In genomic region chr7:5497158-5498103, GRCh38 we compare ENCODE assay signal across 17 cellular contexts. TPM values are rescaled to one million over a fixed set of nuclear protein-coding genes. Genes with fewer than 3 reads are reported as not detected.
DNase-seq lines count a peak whose midpoint lies in the region; ATAC-seq, FAIRE-seq and TF ChIP-seq lines count a peak whose summit lies in the region.
"Had no signal": no experiment of that assay in that cellular context is flagged by ENCODE, and none has a peak within 500 bp of the region (broad histone marks: within the 10 kb centered on the region; RNA-seq: fewer than 3 reads in every experiment).

No MANE protein-coding gene starts in this region.

- H2BK5ac ChIP-seq in IMR-90 (ENCODE audit: low read depth, low read length, poor library complexity, severe bottlenecking) = no peak overlapping the region

- peaks cover 37% of the 10 kb centered on the region for H3K36me3 ChIP-seq in IMR-90 (ENCODE audit: control insufficient read depth, insufficient read depth, low read length)
- H3K36me3 ChIP-seq in naive thymus-derived CD4-positive, alpha-beta T cell (ENCODE audit: control insufficient read depth in 2 of 3, insufficient read depth in 3 of 3, low read length in 3 of 3) = peaks cover 0 to 27% (median 0%) of the 10 kb centered on the region in 3 experiments
- peaks cover 13 to 26% (median 18%) of the 10 kb centered on the region in 4 donors for H3K36me3 ChIP-seq in sigmoid colon

- POLR2A ChIA-PET in IMR-90 (lab: Charles Lee; ENCODE audit: unreplicated experiment) = interaction anchor here (0.7 kb wide), 3 partner anchors 32 to 698 kb away, joined by 5 to 7 read pairs (median 5); no protein-coding TSS in a partner anchor
- POLR2A ChIA-PET in naive thymus-derived CD4-positive, alpha-beta T cell (lab: Charles Lee) = interaction anchor here (0.6 to 2.7 kb wide), 8 partner anchors 37 to 201 kb away, joined by 3 to 12 read pairs (median 4); no protein-coding TSS in a partner anchor

- no peaks in the 10 kb centered on the region for H3K27me3 Mint-ChIP-seq in naive thymus-derived CD4-positive, alpha-beta T cell

- H3K14ac ChIP-seq in IMR-90 (replicated peaks; ENCODE audit: low read depth, low read length) = no peak overlapping the region

- no TSS peak for BruUV-seq in IMR-90 (replicated peaks; lab: Mats Ljungman, UMichigan)

- no peak overlapping the region for H4K5ac ChIP-seq in IMR-90 (ENCODE audit: low read depth, low read length)

- H3K4me1 ChIP-seq in IMR-90 (ENCODE audit: control insufficient read depth, insufficient read depth, low read length) = peaks cover 6% of the 10 kb centered on the region
- peaks cover 4 to 22% of the 10 kb centered on the region in 2 donors for H3K4me1 ChIP-seq in naive thymus-derived CD4-positive, alpha-beta T cell (ENCODE audit: control insufficient read depth in 2 of 2, insufficient read depth in 2 of 2, low read length in 2 of 2)
- peaks cover 0 to 33% (median 29%) of the 10 kb centered on the region in 4 donors for H3K4me1 ChIP-seq in sigmoid colon
- H3K4me1 ChIP-seq: HAP-1 had no signal

- peaks cover 13 to 37% (median 22%) of the 10 kb centered on the region in 7 donors for H3K4me1 Mint-ChIP-seq in naive thymus-derived CD4-positive, alpha-beta T cell

- H3K18ac ChIP-seq in IMR-90 (ENCODE audit: low read depth, low read length) = no peak overlapping the region

- peak overlapping the region in 7 of 10 donors; percentile 38 to 71 (median 58) for H3K4me3 Mint-ChIP-seq in naive thymus-derived CD4-positive, alpha-beta T cell

- no peaks in the 10 kb centered on the region for H3K27me3 ChIP-seq in IMR-90 (ENCODE audit: control insufficient read depth, insufficient read depth, low read length)
- no peaks in the 10 kb centered on the region for H3K27me3 ChIP-seq in naive thymus-derived CD4-positive, alpha-beta T cell (ENCODE audit: control insufficient read depth in 2 of 2, insufficient read depth in 2 of 2, low read length in 2 of 2)
- no peaks in the 10 kb centered on the region for H3K27me3 ChIP-seq in sigmoid colon
- H3K27me3 ChIP-seq: neutrophil, stomach had no signal

- H3K27ac Mint-ChIP-seq in naive thymus-derived CD4-positive, alpha-beta T cell = peak overlapping the region in 8 of 9 donors; percentile 23 to 85 (median 60)
- H3K27ac Mint-ChIP-seq: activated T-cell treated with anti-CD3 and anti-CD28 coated beads, Interleukin-2, amount 50 U/mL, for 72 hours had no signal

- H3K9ac ChIP-seq in IMR-90 (ENCODE audit: low read depth, low read length) = no peak overlapping the region

- no peak overlapping the region for H3K56ac ChIP-seq in IMR-90 (ENCODE audit: extremely low read depth, insufficient read depth, low read length)

- H3K4me2 ChIP-seq in IMR-90 (ENCODE audit: low read depth, low read length) = no peak overlapping the region

- peaks cover 0 to 46% of the 10 kb centered on the region in 2 experiments for H3K79me1 ChIP-seq in IMR-90 (ENCODE audit: low read depth in 1 of 2, low read length in 2 of 2)

- H4K20me1 ChIP-seq in IMR-90 (ENCODE audit: insufficient read depth, low read length) = peaks cover 26% of the 10 kb centered on the region

- intact Hi-C loops in IMR-90 (cut with micrococcal nuclease) (no loop called here), sigmoid colon (cut with DNase I) (no loop called here)
- intact Hi-C loops in naive thymus-derived CD4-positive, alpha-beta T cell (cut with micrococcal nuclease) = no loop called here

- H2BK120ac ChIP-seq in IMR-90 (ENCODE audit: low read depth, low read length) = no peak overlapping the region

- ATAC-seq in IMR-90 (ENCODE audit: low read depth) = no peak
- no peak for ATAC-seq in naive thymus-derived CD4-positive, alpha-beta T cell
- no peak for ATAC-seq in GM21723 (IDR thresholded peaks at IDR 0.05; ENCODE audit: unreplicated experiment)
- ATAC-seq: lower lobe of right lung had no signal

- no peak overlapping the region for H2AK5ac ChIP-seq in IMR-90 (ENCODE audit: low read depth, low read length)

- CTCF ChIA-PET in IMR-90 (lab: Yijun Ruan, JAX) = interaction anchor here (0.5 to 0.6 kb wide), 2 partner anchors 15 to 76 kb away, joined by 3 to 4 read pairs; no protein-coding TSS in a partner anchor
- CTCF ChIA-PET in naive thymus-derived CD4-positive, alpha-beta T cell (lab: Charles Lee) = interaction anchor here (1.3 kb wide), 1 partner anchor 204 kb away, joined by 10 read pairs; no protein-coding TSS in a partner anchor

- no peak overlapping the region for H4K8ac ChIP-seq in IMR-90 (ENCODE audit: low read depth in 2 of 2, low read length in 2 of 2)

- no peak for TF ChIP-seq EP300 in sigmoid colon (IDR thresholded peaks at IDR 0.05)

- H3K9me3 ChIP-seq in IMR-90 (ENCODE audit: control insufficient read depth, insufficient read depth, low read length) (no peaks in the 10 kb centered on the region), sigmoid colon (no peaks in the 10 kb centered on the region)
- H3K9me3 ChIP-seq in naive thymus-derived CD4-positive, alpha-beta T cell (ENCODE audit: control insufficient read depth in 2 of 3, low read length in 3 of 3) = no peaks in the 10 kb centered on the region
- H3K9me3 ChIP-seq: HAP-1, lower lobe of right lung, neutrophil, stomach had no signal

- TF ChIP-seq POLR2A in IMR-90 (IDR thresholded peaks at IDR 0.05; ENCODE audit: low read depth, low read length) (no peak), sigmoid colon (IDR thresholded peaks at IDR 0.05) (no peak)

- TF ChIP-seq CTCF in IMR-90 (conservative IDR thresholded peaks at IDR 0.05; ENCODE audit: low read depth, low read length) (no peak), sigmoid colon (IDR thresholded peaks at IDR 0.05) (no peak), D721Med (IDR thresholded peaks at IDR 0.05; ENCODE audit: insufficient read depth, missing control alignments) (no peak)

- no peak overlapping the region for H3K4me3 ChIP-seq in IMR-90 (ENCODE audit: insufficient read depth, low read depth, low read length)
- no peak overlapping the region for H3K4me3 ChIP-seq in naive thymus-derived CD4-positive, alpha-beta T cell (ENCODE audit: low read length)
- H3K4me3 ChIP-seq in sigmoid colon = no peak overlapping the region
- H3K4me3 ChIP-seq: HAP-1, lower lobe of right lung, stomach had no signal

- H3K9me3 Mint-ChIP-seq in naive thymus-derived CD4-positive, alpha-beta T cell = no peaks in the 10 kb centered on the region
- H3K9me3 Mint-ChIP-seq: activated T-cell treated with anti-CD3 and anti-CD28 coated beads, Interleukin-2, amount 50 U/mL, for 72 hours had no signal

- no peak for FAIRE-seq in D721Med (lab: Jason Lieb, UNC)
- FAIRE-seq: astrocyte had no signal

- no peaks in the 10 kb centered on the region for H3K9me1 ChIP-seq in IMR-90 (ENCODE audit: insufficient read depth, low read length)

- whole genome bisulfite sequencing in IMR-90 (ENCODE audit: extremely low coverage in 2 of 2, insufficient read length in 1 of 2), 2 experiments = 84% methylated on average over 7 of the region's 28 CpGs; no CpG with 5 or more reads in 1 of the 2 experiments
- 63 to 82% methylated on average over 28 of the region's 28 CpGs for WGBS in sigmoid colon, 2 donors

- H3K36me3 Mint-ChIP-seq in naive thymus-derived CD4-positive, alpha-beta T cell = peaks cover 0 to 8% (median 0%) of the 10 kb centered on the region in 5 donors

- H3K4ac ChIP-seq in IMR-90 (ENCODE audit: low read depth, low read length) = no peak overlapping the region

- H2BK15ac ChIP-seq in IMR-90 (ENCODE audit: low read depth, low read length) = no peak overlapping the region

- no peak overlapping the region; the same call in 1 of the 2 replicates for H3K23ac ChIP-seq in IMR-90 (ENCODE audit: low read depth, low read length)

- H2AFZ ChIP-seq in IMR-90 (replicated peaks; ENCODE audit: low read length, poor library complexity) = no peak overlapping the region

- no peak overlapping the region for H4K91ac ChIP-seq in IMR-90 (ENCODE audit: insufficient read depth, low read depth, low read length)

- H3K27ac ChIP-seq in IMR-90 (ENCODE audit: insufficient read depth, low read length) = no peak overlapping the region
- H3K27ac ChIP-seq in naive thymus-derived CD4-positive, alpha-beta T cell (ENCODE audit: low read depth, low read length) = no peak overlapping the region
- H3K27ac ChIP-seq in sigmoid colon = peak overlapping the region in 1 of 4 donors; percentile 87
- H3K27ac ChIP-seq: lower lobe of right lung, neutrophil had no signal

- DNase-seq in GDM1 (lab: John Stamatoyannopoulos, UW) (peak; percentile 51), IMR-90 (no peak), sigmoid colon (no peak), DMS 273 (lab: John Stamatoyannopoulos, UW; ENCODE audit: unreplicated experiment) (no peak), D721Med (ENCODE audit: insufficient read length, low spot score) (no peak)
- DNase-seq in activated T-cell treated with anti-CD3 and anti-CD28 coated beads, Interleukin-2, amount 50 U/mL, for 48 hours = peak; percentile 37 to 43
- DNase-seq in naive thymus-derived CD4-positive, alpha-beta T cell = peak in 2 of 9 donors; percentile 11 to 16
- DNase-seq: activated CD4-positive, CD25-positive, alpha-beta regulatory T cell; activated T-cell treated with anti-CD3 and anti-CD28 coated beads, Interleukin-2, amount 50 U/mL, for 72 hours; lower lobe of right lung; MV-4-11; NCI-H2171; stomach had no signal

- no peak overlapping the region for H2BK20ac ChIP-seq in IMR-90 (ENCODE audit: low read depth, low read length)

- dilution Hi-C loops in IMR-90 (cut with HindIII; ENCODE audit: low sequenced_read_pairs, unreplicated experiment) = no loop called here

- in situ Hi-C loops in IMR-90 (cut with MboI; ENCODE audit: low sequenced_read_pairs) = no loop called here

- no peak for TF ChIP-seq RAD21 in IMR-90 (IDR thresholded peaks at IDR 0.05; ENCODE audit: low read length)

- peak overlapping the region; percentile 37 for H2AK9ac ChIP-seq in IMR-90 (replicated peaks; ENCODE audit: low read depth, low read length, poor library complexity)

TF ChIP-seq in IMR-90, 13 proteins besides CTCF, POLR2A, EP300 and RAD21 (continues in another document):
- TF ChIP-seq MXI1 (IDR thresholded peaks at IDR 0.05; ENCODE audit: borderline replicate concordance, low read depth, low read length) = no peak

RNA-seq across cellular contexts. Expression of gene FBXL18, which starts 16.2 kb away (rescaled TPM):
- total RNA-seq in IMR-90 (2012; rRNA removed) (2.0 and 2.2 TPM in 2 replicates), sigmoid colon (1 to 10 TPM; 3.0 to 7.5 (median 4.0) TPM)
- polyA plus RNA-seq in IMR-90 (2012; rRNA removed) (6.4 and 8.7 TPM in 2 replicates), sigmoid colon (1 to 10 TPM in 2 of 3 donors, under 1 TPM in 1; 0.60 to 5.1 (median 2.1) TPM)
- polyA plus RNA-seq in IMR-90 (2012; cell fraction: cytosol; rRNA removed) = 3.8 and 7.0 TPM in 2 replicates
- 7.2 and 21.7 TPM in 2 replicates for polyA plus RNA-seq in IMR-90 (2012; cell fraction: nucleus; rRNA removed; ENCODE audit: low replicate concordance)
- 10 to 100 TPM in 2 of 5 experiments, 1 to 10 TPM in 3; 7.3 to 13.7 (median 9.7) TPM for total RNA-seq in naive thymus-derived CD4-positive, alpha-beta T cell
- 1 to 10 TPM; 1.6 to 2.0 TPM for polyA plus RNA-seq in naive thymus-derived CD4-positive, alpha-beta T cell

RNA-seq across cellular contexts. Expression of gene ACTB, which starts 33.0 kb away (rescaled TPM):
- total RNA-seq in IMR-90 (2012; rRNA removed) = 7,721 and 7,727 TPM in 2 replicates
- 9,060 and 9,985 TPM in 2 replicates for polyA plus RNA-seq in IMR-90 (2012; rRNA removed)
- polyA plus RNA-seq in IMR-90 (2012; cell fraction: cytosol; rRNA removed) = 16,337 and 21,423 TPM in 2 replicates
- polyA plus RNA-seq in IMR-90 (2012; cell fraction: nucleus; rRNA removed; ENCODE audit: low replicate concordance) = 3,466 and 15,446 TPM in 2 replicates
- over 10,000 TPM in 1 of 5 experiments, 1,000 to 10,000 TPM in 4; 2,405 to 12,292 (median 2,801) TPM for total RNA-seq in naive thymus-derived CD4-positive, alpha-beta T cell
- over 10,000 TPM; 11,269 to 12,728 TPM for polyA plus RNA-seq in naive thymus-derived CD4-positive, alpha-beta T cell
- 1,000 to 10,000 TPM; 3,643 to 7,981 (median 6,151) TPM for total RNA-seq in sigmoid colon
- polyA plus RNA-seq in sigmoid colon = 1,000 to 10,000 TPM; 3,244 to 5,818 (median 4,758) TPM

Comparison
In these comparisons a context has a peak if more than half of its experiments do, and no peak if none do; other contexts are left out.
1. DNase-seq: peak in GDM1 (single experiment) and activated T-cell treated with anti-CD3 and anti-CD28 coated beads, Interleukin-2, amount 50 U/mL, for 48 hours (2 of 2); none in IMR-90 (single experiment), sigmoid colon (single experiment), DMS 273 (single experiment) and D721Med (single experiment).